ENCODE assay signal across 19 cellular contexts in the genomic region with DNA sequence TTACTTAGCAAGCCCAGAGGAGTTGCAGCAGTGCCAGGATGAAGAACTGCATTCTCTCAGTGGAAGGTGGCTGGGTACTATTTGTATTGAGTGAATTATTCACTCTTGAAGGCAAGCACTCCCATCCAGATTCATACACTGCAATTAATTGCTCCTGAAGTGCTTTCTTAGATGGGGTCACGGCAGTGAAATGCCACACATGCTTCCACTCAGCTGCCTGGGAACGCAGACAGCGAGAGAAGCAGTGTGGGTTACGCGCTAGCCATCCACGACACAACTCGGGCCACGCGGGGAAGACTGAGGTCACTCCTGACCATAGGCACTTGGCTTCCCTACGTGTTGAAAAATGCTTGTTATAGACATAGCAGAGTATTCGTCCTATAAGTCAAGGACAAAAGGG. TPM values are rescaled to one million over a fixed set of nuclear protein-coding genes. Genes with fewer than 3 reads are reported as not detected.
DNase-seq lines count a peak whose midpoint lies in the region; ATAC-seq and TF ChIP-seq lines count a peak whose summit lies in the region.
"Had no signal": no experiment of that assay in that cellular context is flagged by ENCODE, and none has a peak within 500 bp of the region (broad histone marks: within the 10 kb centered on the region; RNA-seq: fewer than 3 reads in every experiment).

No MANE protein-coding gene starts in this region.

- DNase-seq in right cardiac atrium, result no peak
- DNase-seq in cardiac septum (ENCODE audit: low spot score), result no peak
- DNase-seq in kidney glomerular epithelial cell (lab: John Stamatoyannopoulos, UW), result peak; percentile 19
- DNase-seq in neural progenitor cell (ENCODE audit: low spot score), result no peak
- no peak for DNase-seq in upper lobe of right lung
- no peak for DNase-seq in erythroblast (lab: John Stamatoyannopoulos, UW)
- no peak for DNase-seq in OCI-LY7 (ENCODE audit: low spot score)
- DNase-seq in breast epithelium (ENCODE audit: low spot score in 2 of 2), result no peak
- DNase-seq: CD8-positive, alpha-beta memory T cell; DMS79 treated with DMSO at 0.1 percent for 48 hours; H7; HFFc6; NCI-H1694 treated with DMSO at 0.1 percent for 48 hours; NCI-H2227 treated with DMSO at 0.1 percent for 48 hours; NCI-H510A treated with DMSO at 0.1 percent for 48 hours; NCI-H774; SIG-M5 had no signal

- H3K36me3 ChIP-seq in neural progenitor cell (no peaks in the 10 kb centered on the region), upper lobe of right lung (no peaks in the 10 kb centered on the region), OCI-LY7 (ENCODE audit: insufficient read depth, low read length) (no peaks in the 10 kb centered on the region), breast epithelium (no peaks in the 10 kb centered on the region)

- H3K36me3 Mint-ChIP-seq in neural progenitor cell, result no peaks in the 10 kb centered on the region
- H3K36me3 Mint-ChIP-seq: CD8-positive, alpha-beta memory T cell had no signal

- H3K4me3 ChIP-seq in right cardiac atrium (ENCODE audit: low read length) (no peak overlapping the region), neural progenitor cell (no peak overlapping the region), upper lobe of right lung (no peak overlapping the region), OCI-LY7 (ENCODE audit: low read depth, low read length, poor library complexity, severe bottlenecking) (no peak overlapping the region), breast epithelium (no peak overlapping the region)
- H3K4me3 ChIP-seq: A549 had no signal

- H3K9me3 Mint-ChIP-seq in neural progenitor cell, result no peaks in the 10 kb centered on the region
- H3K9me3 Mint-ChIP-seq: CD8-positive, alpha-beta memory T cell; HFFc6 had no signal

- H3K4me2 ChIP-seq in neural progenitor cell, result no peak overlapping the region
- H3K4me2 ChIP-seq in OCI-LY7 (ENCODE audit: low read length), result no peak overlapping the region
- H3K4me2 ChIP-seq: A549, KMS-11 had no signal

- H2AFZ ChIP-seq in neural progenitor cell (replicated peaks) (no peak overlapping the region), OCI-LY7 (ENCODE audit: low read length) (no peak overlapping the region)

- intact Hi-C loops in right cardiac atrium (cut with DNase I) (no loop called here), cardiac septum (cut with DNase I) (no loop called here), upper lobe of right lung (cut with DNase I) (no loop called here), OCI-LY7 (cut with micrococcal nuclease; ENCODE audit: unreplicated experiment) (no loop called here), breast epithelium (cut with DNase I; ENCODE audit: low total_unique reads) (no loop called here)

- H3K27ac ChIP-seq in right cardiac atrium (ENCODE audit: low read length), result no peak overlapping the region
- no peak overlapping the region for H3K27ac ChIP-seq in neural progenitor cell
- H3K27ac ChIP-seq in upper lobe of right lung, result no peak overlapping the region
- H3K27ac ChIP-seq in OCI-LY7 (ENCODE audit: low read depth, low read length, poor library complexity, severe bottlenecking), result no peak overlapping the region
- H3K27ac ChIP-seq in breast epithelium, result no peak overlapping the region
- H3K27ac ChIP-seq: A549, KMS-11 had no signal

- H3K4me3 Mint-ChIP-seq in neural progenitor cell, result no peak overlapping the region
- H3K4me3 Mint-ChIP-seq: CD8-positive, alpha-beta memory T cell; HFFc6 had no signal

- H3K79me2 ChIP-seq in neural progenitor cell (ENCODE audit: low read depth) (no peaks in the 10 kb centered on the region), OCI-LY7 (ENCODE audit: insufficient read depth, low read depth, low read length) (no peaks in the 10 kb centered on the region)

- H3K9me3 ChIP-seq in right cardiac atrium (ENCODE audit: control insufficient read depth, low read length), result no peaks in the 10 kb centered on the region
- H3K9me3 ChIP-seq in neural progenitor cell (ENCODE audit: low read depth), result no peaks in the 10 kb centered on the region
- H3K9me3 ChIP-seq in upper lobe of right lung, result no peaks in the 10 kb centered on the region
- no peaks in the 10 kb centered on the region for H3K9me3 ChIP-seq in OCI-LY7 (ENCODE audit: low read length)
- H3K9me3 ChIP-seq in breast epithelium, result no peaks in the 10 kb centered on the region
- H3K9me3 ChIP-seq: A549 had no signal

- peak overlapping the region; percentile 31 for H3K27ac Mint-ChIP-seq in neural progenitor cell
- H3K27ac Mint-ChIP-seq: CD8-positive, alpha-beta memory T cell; HFFc6 had no signal

- H4K20me1 ChIP-seq in neural progenitor cell (ENCODE audit: low read depth) (no peaks in the 10 kb centered on the region), OCI-LY7 (ENCODE audit: insufficient read depth, low read length) (no peaks in the 10 kb centered on the region)

- peaks cover 5% of the 10 kb centered on the region for H3K4me1 Mint-ChIP-seq in neural progenitor cell
- H3K4me1 Mint-ChIP-seq: CD8-positive, alpha-beta memory T cell had no signal

- CTCF ChIA-PET in OCI-LY7 (lab: Charles Lee; ENCODE audit: unreplicated experiment), result no interaction called here

- no peaks in the 10 kb centered on the region for H3K9me2 ChIP-seq in OCI-LY7 (ENCODE audit: insufficient read depth, low read length)

- H3K27me3 ChIP-seq in right cardiac atrium (ENCODE audit: control insufficient read depth, insufficient read depth), result no peaks in the 10 kb centered on the region
- H3K27me3 ChIP-seq in neural progenitor cell, result no peaks in the 10 kb centered on the region
- H3K27me3 ChIP-seq in upper lobe of right lung, result no peaks in the 10 kb centered on the region
- H3K27me3 ChIP-seq in breast epithelium, result no peaks in the 10 kb centered on the region

- no peak overlapping the region for H3K9ac ChIP-seq in neural progenitor cell
- H3K9ac ChIP-seq: KMS-11 had no signal

- no peaks in the 10 kb centered on the region for H3F3A ChIP-seq in neural progenitor cell (ENCODE audit: low read depth)

- POLR2A ChIA-PET in OCI-LY7 (lab: Charles Lee), result no interaction called here

- no TSS peak for BruUV-seq in OCI-LY7 (replicated peaks; lab: Mats Ljungman, UMichigan)

- TF ChIP-seq CTCF in neural progenitor cell (IDR thresholded peaks at IDR 0.05), result no peak
- no peak for TF ChIP-seq CTCF in upper lobe of right lung (IDR thresholded peaks at IDR 0.05)
- no peak for TF ChIP-seq CTCF in OCI-LY7 (conservative IDR thresholded peaks at IDR 0.05; ENCODE audit: low read length)
- no peak for TF ChIP-seq CTCF in breast epithelium (IDR thresholded peaks at IDR 0.05)

- WGBS in right cardiac atrium, result 71% methylated on average over 11 of the region's 11 CpGs

- no peaks in the 10 kb centered on the region for H3K4me1 ChIP-seq in right cardiac atrium (ENCODE audit: control insufficient read depth, insufficient read depth, low read length)
- H3K4me1 ChIP-seq in neural progenitor cell, result no peaks in the 10 kb centered on the region
- H3K4me1 ChIP-seq in upper lobe of right lung, result peaks cover 5% of the 10 kb centered on the region
- no peaks in the 10 kb centered on the region for H3K4me1 ChIP-seq in OCI-LY7 (ENCODE audit: insufficient read depth, low read length, poor library complexity, severe bottlenecking)
- H3K4me1 ChIP-seq in breast epithelium, result no peaks in the 10 kb centered on the region
- H3K4me1 ChIP-seq: A549 had no signal

- ATAC-seq in right cardiac atrium, result peak; percentile 42 to 67
- ATAC-seq in upper lobe of right lung, result peak; percentile 74
- ATAC-seq: A549 had no signal

- no peak for TF ChIP-seq POLR2A in erythroblast (IDR thresholded peaks at IDR 0.05; ENCODE audit: low read length)
- no peak for TF ChIP-seq POLR2A in breast epithelium (IDR thresholded peaks at IDR 0.05)

- peaks cover 2% of the 10 kb centered on the region for H3K27me3 Mint-ChIP-seq in neural progenitor cell (ENCODE audit: insufficient read depth, low read depth)

RNA-seq across cellular contexts. Expression of a gene that starts 30.8 kb away (rescaled TPM):
- total RNA-seq in right cardiac atrium (10 to 100 TPM; 45.6 to 57.8 (median 55.4) TPM), cardiac septum (57.6 TPM), neural progenitor cell (ENCODE audit: low replicate concordance) (0.15 TPM in 1 of 2 replicates, not detected in the other), upper lobe of right lung (174 TPM), OCI-LY7 (2022) (not detected in 2 replicates), breast epithelium (100 to 1,000 TPM in 2 of 3 donors, 10 to 100 TPM in 1; 53.0 to 228 (median 105) TPM)
- 43.4 TPM for polyA plus RNA-seq in right cardiac atrium
- 0.47 and 5.8 TPM in 2 replicates for total RNA-seq in OCI-LY7 (2014; rRNA removed; shearing (Covaris generic))
